Comparison of ENCODE assay signal across 1 cellular context in genomic region chr16:14649816-14650215, GRCh38.
TF ChIP-seq lines count a peak whose summit lies in the region.

No MANE protein-coding gene starts in this region.

TF ChIP-seq in HEK293T, 16 proteins besides CTCF, POLR2A, EP300 and RAD21 (continued from another document):
- TF ChIP-seq, protein P1, sequence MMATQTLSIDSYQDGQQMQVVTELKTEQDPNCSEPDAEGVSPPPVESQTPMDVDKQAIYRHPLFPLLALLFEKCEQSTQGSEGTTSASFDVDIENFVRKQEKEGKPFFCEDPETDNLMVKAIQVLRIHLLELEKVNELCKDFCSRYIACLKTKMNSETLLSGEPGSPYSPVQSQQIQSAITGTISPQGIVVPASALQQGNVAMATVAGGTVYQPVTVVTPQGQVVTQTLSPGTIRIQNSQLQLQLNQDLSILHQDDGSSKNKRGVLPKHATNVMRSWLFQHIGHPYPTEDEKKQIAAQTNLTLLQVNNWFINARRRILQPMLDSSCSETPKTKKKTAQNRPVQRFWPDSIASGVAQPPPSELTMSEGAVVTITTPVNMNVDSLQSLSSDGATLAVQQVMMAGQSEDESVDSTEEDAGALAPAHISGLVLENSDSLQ (IDR thresholded peaks at IDR 0.05), result no peak
- no peak for TF ChIP-seq ARNT (IDR thresholded peaks at IDR 0.05)
- no peak for TF ChIP-seq SUZ12 (IDR thresholded peaks at IDR 0.05)
- no peak for TF ChIP-seq L3MBTL2 (conservative IDR thresholded peaks at IDR 0.05)
- no peak for TF ChIP-seq SP1 (IDR thresholded peaks at IDR 0.05)
- no peak for TF ChIP-seq TARDBP (IDR thresholded peaks at IDR 0.05)
- TF ChIP-seq LEF1 (IDR thresholded peaks at IDR 0.05; ENCODE audit: borderline replicate concordance), result no peak
- no peak for TF ChIP-seq FOXA1 (IDR thresholded peaks at IDR 0.05)
- no peak for TF ChIP-seq NFRKB (IDR thresholded peaks at IDR 0.05)
- no peak for TF ChIP-seq ELF4 (IDR thresholded peaks at IDR 0.05)
- no peak for TF ChIP-seq FOXK2 (IDR thresholded peaks at IDR 0.05)
- TF ChIP-seq BHLHE40 (IDR thresholded peaks at IDR 0.05; ENCODE audit: borderline replicate concordance), result no peak
